11 cellular contexts compared by ENCODE assay signal in the genomic region with DNA sequence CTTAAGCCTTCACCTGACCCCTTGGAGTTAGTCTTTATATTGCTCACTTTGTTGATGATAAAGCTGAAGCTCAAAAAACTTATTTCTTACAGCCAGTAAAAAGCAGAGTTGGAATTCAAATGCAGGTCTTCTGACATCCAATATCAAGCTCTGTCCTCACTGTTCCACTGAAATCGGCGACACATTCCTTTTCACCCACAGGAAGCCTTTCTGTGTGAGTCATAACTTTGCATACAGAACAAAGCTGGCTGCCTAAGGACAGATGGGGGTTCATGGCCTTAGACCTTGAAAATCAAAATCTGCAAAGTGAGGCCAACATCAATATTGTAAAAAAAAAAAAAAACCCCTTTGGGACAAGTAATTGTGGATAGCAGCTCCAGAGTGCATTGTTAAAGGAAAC. TPM values are rescaled to one million over a fixed set of nuclear protein-coding genes. Genes with fewer than 3 reads are reported as not detected.
A peak's percentile ranks its signal among the peaks of the same experiment; 100 is the strongest.
DNase-seq lines count a peak whose midpoint lies in the region; ATAC-seq and TF ChIP-seq lines count a peak whose summit lies in the region.
"Had no signal": no experiment of that assay in that cellular context is flagged by ENCODE, and none has a peak within 500 bp of the region (broad histone marks: within the 10 kb centered on the region; RNA-seq: fewer than 3 reads in every experiment).

No MANE protein-coding gene starts in this region.

- H3K4me1 Mint-ChIP-seq in natural killer cell treated with Interleukin-12 subunit alpha and Interleukin-12 subunit beta and Interleukin-15 and Interleukin-18, amount 100 ng/mL, for 72 hours (ENCODE audit: low read depth in 2 of 2), result no peaks in the 10 kb centered on the region
- H3K4me1 Mint-ChIP-seq in T-cell, result no peaks in the 10 kb centered on the region
- H3K4me1 Mint-ChIP-seq: CD4-positive, CD25-positive, alpha-beta regulatory T cell had no signal

- POLR2A ChIA-PET in T-cell (lab: Charles Lee), result interaction anchor here in 1 of 2 donors (0.6 kb wide), 1 partner anchor 901 kb away, joined by 3 read pairs; no protein-coding TSS in a partner anchor

- no peaks in the 10 kb centered on the region for H3K36me3 Mint-ChIP-seq in natural killer cell treated with Interleukin-12 subunit alpha and Interleukin-12 subunit beta and Interleukin-15 and Interleukin-18, amount 100 ng/mL, for 72 hours
- no peaks in the 10 kb centered on the region for H3K36me3 Mint-ChIP-seq in T-cell
- H3K36me3 Mint-ChIP-seq: activated CD4-positive, alpha-beta memory T cell treated with anti-CD3 and anti-CD28 coated beads for 36 hours; CD4-positive, CD25-positive, alpha-beta regulatory T cell had no signal

- H3K27me3 Mint-ChIP-seq in natural killer cell treated with Interleukin-12 subunit alpha and Interleukin-12 subunit beta and Interleukin-15 and Interleukin-18, amount 100 ng/mL, for 72 hours, result peaks cover 24 to 32% of the 10 kb centered on the region in 2 donors
- peaks cover 7 to 13% of the 10 kb centered on the region in 2 donors for H3K27me3 Mint-ChIP-seq in T-cell

- DNase-seq in COLO829 (ENCODE audit: low spot score) (peak; percentile 91), MV-4-11 (lab: John Stamatoyannopoulos, UW) (peak; percentile 60), choroid plexus epithelial cell (ENCODE audit: low read depth) (peak; percentile 45), kidney glomerular epithelial cell (lab: John Stamatoyannopoulos, UW) (peak; percentile 33), KG1 (lab: John Stamatoyannopoulos, UW) (no peak), T-cell (no peak)
- DNase-seq in natural killer cell treated with Interleukin-12 subunit alpha and Interleukin-12 subunit beta and Interleukin-15 and Interleukin-18, amount 100 ng/mL, for 72 hours (ENCODE audit: low spot score), result no peak
- DNase-seq: activated CD4-positive, alpha-beta memory T cell treated with anti-CD3 and anti-CD28 coated beads for 36 hours; CD4-positive, CD25-positive, alpha-beta regulatory T cell had no signal

- no peak overlapping the region for H3K4me3 Mint-ChIP-seq in natural killer cell treated with Interleukin-12 subunit alpha and Interleukin-12 subunit beta and Interleukin-15 and Interleukin-18, amount 100 ng/mL, for 72 hours
- H3K4me3 Mint-ChIP-seq in T-cell, result no peak overlapping the region
- H3K4me3 Mint-ChIP-seq: activated CD4-positive, alpha-beta memory T cell treated with anti-CD3 and anti-CD28 coated beads for 36 hours; CD4-positive, CD25-positive, alpha-beta regulatory T cell; stimulated activated naive CD8-positive, alpha-beta T cell treated with anti-CD3 and anti-CD28 coated beads, Interleukin-15, Interleukin-2, amounts not matched to agents 100 ng/mL and 50 ng/mL, for 24 hours had no signal

- H3K9me3 Mint-ChIP-seq in natural killer cell treated with Interleukin-12 subunit alpha and Interleukin-12 subunit beta and Interleukin-15 and Interleukin-18, amount 100 ng/mL, for 72 hours, result no peaks in the 10 kb centered on the region
- no peaks in the 10 kb centered on the region for H3K9me3 Mint-ChIP-seq in T-cell
- H3K9me3 Mint-ChIP-seq: activated CD4-positive, alpha-beta memory T cell treated with anti-CD3 and anti-CD28 coated beads for 36 hours; stimulated activated naive CD8-positive, alpha-beta T cell treated with anti-CD3 and anti-CD28 coated beads, Interleukin-15, Interleukin-2, amounts not matched to agents 100 ng/mL and 50 ng/mL, for 24 hours had no signal

- no peak for TF ChIP-seq CTCF in choroid plexus epithelial cell (conservative IDR thresholded peaks at IDR 0.05; ENCODE audit: low read depth, low read length)

- no peak overlapping the region for H3K27ac Mint-ChIP-seq in natural killer cell treated with Interleukin-12 subunit alpha and Interleukin-12 subunit beta and Interleukin-15 and Interleukin-18, amount 100 ng/mL, for 72 hours
- no peak overlapping the region for H3K27ac Mint-ChIP-seq in T-cell
- H3K27ac Mint-ChIP-seq: activated CD4-positive, alpha-beta memory T cell treated with anti-CD3 and anti-CD28 coated beads for 36 hours; CD4-positive, CD25-positive, alpha-beta regulatory T cell; stimulated activated naive CD8-positive, alpha-beta T cell treated with anti-CD3 and anti-CD28 coated beads, Interleukin-15, Interleukin-2, amounts not matched to agents 100 ng/mL and 50 ng/mL, for 24 hours had no signal

- no peak overlapping the region for H3K4me3 ChIP-seq in choroid plexus epithelial cell (ENCODE audit: low read depth, low read length)

- CTCF ChIA-PET in T-cell (lab: Charles Lee), result interaction anchor here (0.6 to 1.5 kb wide), 3 partner anchors 19 to 91 kb away, joined by 4 to 6 read pairs (median 5); no protein-coding TSS in a partner anchor

- no peak for ATAC-seq in natural killer cell treated with Interleukin-12 subunit alpha and Interleukin-12 subunit beta and Interleukin-15 and Interleukin-18, amount 100 ng/mL, for 72 hours
- ATAC-seq in GM18520 (IDR thresholded peaks at IDR 0.05; ENCODE audit: unreplicated experiment) (no peak), T-cell (replicated peaks in 1 of 4) (no peak)

RNA-seq across cellular contexts. Expression of a gene that starts 21.8 kb away (rescaled TPM):
- total RNA-seq in natural killer cell treated with Interleukin-12 subunit alpha and Interleukin-12 subunit beta and Interleukin-15 and Interleukin-18, amount 100 ng/mL, for 72 hours, result 100 to 1,000 TPM; 102 to 115 TPM
- 10 to 100 TPM; 64.3 to 92.4 (median 85.3) TPM for total RNA-seq in T-cell

RNA-seq across cellular contexts. Expression of a gene that starts 46.6 kb away (rescaled TPM):
- total RNA-seq in natural killer cell treated with Interleukin-12 subunit alpha and Interleukin-12 subunit beta and Interleukin-15 and Interleukin-18, amount 100 ng/mL, for 72 hours, result not detected
- total RNA-seq in T-cell, result under 1 TPM in 2 of 5 donors, not detected in 3; 0.32 to 0.33 TPM
- total RNA-seq: activated CD4-positive, alpha-beta memory T cell treated with anti-CD3 and anti-CD28 coated beads for 36 hours; CD4-positive, CD25-positive, alpha-beta regulatory T cell had no signal

Comparison
In these comparisons a context has a peak if more than half of its experiments do, and no peak if none do; other contexts are left out.
1. DNase-seq: peak in COLO829 (single experiment), MV-4-11 (single experiment), choroid plexus epithelial cell (single experiment) and kidney glomerular epithelial cell (single experiment); none in KG1 (single experiment), natural killer cell treated with Interleukin-12 subunit alpha and Interleukin-12 subunit beta and Interleukin-15 and Interleukin-18, amount 100 ng/mL, for 72 hours (single experiment) and T-cell (0 of 34).